In the genomic region with DNA sequence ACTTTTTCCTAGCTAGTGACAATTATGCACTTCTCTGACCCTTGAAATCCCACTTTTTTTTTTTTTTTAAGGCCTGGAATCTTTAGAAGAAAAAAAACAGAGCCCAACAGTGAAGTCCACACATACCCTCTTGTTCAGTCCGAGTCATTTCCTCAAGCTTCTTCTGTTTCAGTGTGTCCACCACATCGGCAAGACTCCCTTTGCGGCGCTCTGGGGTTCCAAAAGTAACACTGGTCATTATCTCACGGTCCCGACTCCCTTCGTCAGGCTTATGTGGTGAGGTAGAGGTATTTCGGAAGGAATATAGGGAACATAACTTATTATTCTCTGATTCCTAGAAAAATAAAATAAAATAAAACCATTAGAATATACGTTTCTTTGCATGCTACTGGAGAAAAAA, we compare ENCODE assay signal across 1 cellular context.
A peak's percentile ranks its signal among the peaks of the same experiment; 100 is the strongest.
TF ChIP-seq lines count a peak whose summit lies in the region.

No MANE protein-coding gene starts in this region.

TF ChIP-seq in K562, 482 proteins besides CTCF, POLR2A, EP300 and RAD21:
- no peak for TF ChIP-seq ZNF133 (CRISPR knock-in tag; IDR thresholded peaks at IDR 0.05)
- TF ChIP-seq ZNF384 (IDR thresholded peaks at IDR 0.05; ENCODE audit: low read depth, low read length) = 0 out of 2 replicates have a peak, but pooled peaks have one; percentile 9
TF ChIP-seq in K562: peak in this region for 1.
